8 cellular contexts compared by ENCODE assay signal in genomic region chr9:70405808-70406445, GRCh38. TPM values are rescaled to one million over a fixed set of nuclear protein-coding genes. Genes with fewer than 3 reads are reported as not detected.
DNase-seq lines count a peak whose midpoint lies in the region; ATAC-seq and TF ChIP-seq lines count a peak whose summit lies in the region.

No MANE protein-coding gene starts in this region.

- H3K9me3 ChIP-seq in skeletal muscle satellite cell (replicated peaks; ENCODE audit: low read length): no peaks in the 10 kb centered on the region

- ATAC-seq in GM19397 (IDR thresholded peaks at IDR 0.05; ENCODE audit: unreplicated experiment) (peak; percentile 35), HG03045 (IDR thresholded peaks at IDR 0.05; ENCODE audit: unreplicated experiment) (peak; percentile 20)

- H3K4me3 ChIP-seq in coronary artery (peak overlapping the region; percentile 62), skeletal muscle satellite cell (ENCODE audit: low read length) (peak overlapping the region; percentile 30)

- no peak for TF ChIP-seq CTCF in coronary artery (IDR thresholded peaks at IDR 0.05)

- H3K4me1 ChIP-seq in skeletal muscle satellite cell (ENCODE audit: control insufficient read depth, insufficient read depth, low read length): peaks cover 85% of the 10 kb centered on the region

- peak overlapping the region; percentile 71 for H3K4me2 ChIP-seq in skeletal muscle satellite cell (ENCODE audit: low read length)

- peak overlapping the region; percentile 28 to 81 for H3K27ac ChIP-seq in coronary artery

- H3K36me3 ChIP-seq in skeletal muscle satellite cell (ENCODE audit: insufficient read depth, low read length): peaks cover 3% of the 10 kb centered on the region

- no peaks in the 10 kb centered on the region for H3K27me3 ChIP-seq in skeletal muscle satellite cell (ENCODE audit: control insufficient read depth, insufficient read depth, low read length)

- peak overlapping the region; percentile 78 for H3K9ac ChIP-seq in skeletal muscle satellite cell (ENCODE audit: low read depth, low read length)

- no peak for DNase-seq in coronary artery (ENCODE audit: low spot score)
- no peak for DNase-seq in activated effector memory CD4-positive, alpha-beta T cell treated with anti-CD3 and anti-CD28 coated beads, Interleukin-2, amount 50 U/mL, for 16 hours
- no peak for DNase-seq in HuH-7 (ENCODE audit: low spot score)
- no peak for DNase-seq in EL
- no peak for DNase-seq in NCI-H524 (lab: John Stamatoyannopoulos, UW)

RNA-seq across cellular contexts. Expression of gene KLF9, which starts 8.5 kb away (rescaled TPM):
- total RNA-seq in skeletal muscle satellite cell (2012; rRNA removed): 33.7 and 34.1 TPM in 2 replicates
